ENCODE assay signal across 1 cellular context in the genomic region with DNA sequence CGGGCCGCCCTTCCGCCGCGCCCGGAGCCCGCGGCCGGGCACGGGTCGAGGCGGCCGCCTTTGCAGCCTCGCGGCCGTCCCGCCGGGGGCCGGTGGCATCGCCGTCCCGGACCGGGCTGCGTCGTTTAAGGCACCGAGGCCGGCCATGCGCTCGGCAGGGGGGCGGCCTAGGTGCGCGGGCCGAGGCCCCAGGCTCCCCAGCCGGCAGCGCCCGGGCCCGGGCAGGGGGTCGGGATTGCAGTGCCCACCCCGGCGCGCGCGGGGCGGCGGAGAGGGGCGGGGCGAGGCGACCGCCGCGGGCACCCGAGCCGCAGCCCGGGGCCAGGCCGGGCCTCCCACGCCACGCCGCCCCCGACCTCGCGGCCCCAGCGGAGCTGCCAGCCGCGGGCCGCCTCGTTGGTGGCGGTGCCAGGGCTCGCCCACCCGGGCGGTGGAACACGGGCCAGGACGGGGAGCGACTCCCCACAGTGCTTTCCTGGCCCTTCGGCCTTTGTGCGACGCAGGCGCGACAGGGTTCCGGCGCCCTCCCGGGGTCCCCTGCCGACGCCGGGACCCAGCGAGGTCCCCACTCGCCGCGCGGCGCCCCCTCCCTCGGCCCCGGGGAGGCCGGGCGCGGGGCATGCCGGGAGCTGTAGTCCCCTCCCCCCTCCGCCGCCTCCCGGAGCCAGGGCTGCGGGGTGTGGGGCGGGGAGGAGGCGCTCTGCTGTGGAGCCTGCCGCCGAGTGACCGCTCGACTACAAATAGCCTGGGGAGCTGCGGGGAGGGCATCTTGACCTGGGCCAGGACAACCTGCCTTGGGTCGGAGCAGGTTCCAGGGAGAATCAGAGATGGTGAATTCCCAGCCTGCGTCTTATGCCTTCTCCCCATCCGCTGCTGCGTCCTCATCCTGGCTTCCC.
TF ChIP-seq lines count a peak whose summit lies in the region.

No MANE protein-coding gene starts in this region.

TF ChIP-seq in GM12878, 131 proteins besides CTCF, POLR2A, EP300 and RAD21 (continued from another document and continues in another):
- TF ChIP-seq RCOR1 (conservative IDR thresholded peaks at IDR 0.05; ENCODE audit: low read depth, low read length), result no peak
- TF ChIP-seq E4F1 (IDR thresholded peaks at IDR 0.05; ENCODE audit: borderline replicate concordance, partially characterized antibody), result no peak
- TF ChIP-seq SIX5 (IDR thresholded peaks at IDR 0.05; ENCODE audit: low read depth, low read length, severe bottlenecking), result peak; percentile 64
- no peak for TF ChIP-seq ZNF24 (IDR thresholded peaks at IDR 0.05)
- TF ChIP-seq, protein P1, sequence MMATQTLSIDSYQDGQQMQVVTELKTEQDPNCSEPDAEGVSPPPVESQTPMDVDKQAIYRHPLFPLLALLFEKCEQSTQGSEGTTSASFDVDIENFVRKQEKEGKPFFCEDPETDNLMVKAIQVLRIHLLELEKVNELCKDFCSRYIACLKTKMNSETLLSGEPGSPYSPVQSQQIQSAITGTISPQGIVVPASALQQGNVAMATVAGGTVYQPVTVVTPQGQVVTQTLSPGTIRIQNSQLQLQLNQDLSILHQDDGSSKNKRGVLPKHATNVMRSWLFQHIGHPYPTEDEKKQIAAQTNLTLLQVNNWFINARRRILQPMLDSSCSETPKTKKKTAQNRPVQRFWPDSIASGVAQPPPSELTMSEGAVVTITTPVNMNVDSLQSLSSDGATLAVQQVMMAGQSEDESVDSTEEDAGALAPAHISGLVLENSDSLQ (IDR thresholded peaks at IDR 0.05), result no peak
- TF ChIP-seq SREBF2 (IDR thresholded peaks at IDR 0.05; ENCODE audit: low read length), result no peak
- no peak for TF ChIP-seq SMC3 (IDR thresholded peaks at IDR 0.05; ENCODE audit: borderline replicate concordance, low read length)
- TF ChIP-seq KLF5 (IDR thresholded peaks at IDR 0.05; ENCODE audit: partially characterized antibody), result no peak
- TF ChIP-seq SMARCA5 (IDR thresholded peaks at IDR 0.05), result no peak
- TF ChIP-seq, protein P2, sequence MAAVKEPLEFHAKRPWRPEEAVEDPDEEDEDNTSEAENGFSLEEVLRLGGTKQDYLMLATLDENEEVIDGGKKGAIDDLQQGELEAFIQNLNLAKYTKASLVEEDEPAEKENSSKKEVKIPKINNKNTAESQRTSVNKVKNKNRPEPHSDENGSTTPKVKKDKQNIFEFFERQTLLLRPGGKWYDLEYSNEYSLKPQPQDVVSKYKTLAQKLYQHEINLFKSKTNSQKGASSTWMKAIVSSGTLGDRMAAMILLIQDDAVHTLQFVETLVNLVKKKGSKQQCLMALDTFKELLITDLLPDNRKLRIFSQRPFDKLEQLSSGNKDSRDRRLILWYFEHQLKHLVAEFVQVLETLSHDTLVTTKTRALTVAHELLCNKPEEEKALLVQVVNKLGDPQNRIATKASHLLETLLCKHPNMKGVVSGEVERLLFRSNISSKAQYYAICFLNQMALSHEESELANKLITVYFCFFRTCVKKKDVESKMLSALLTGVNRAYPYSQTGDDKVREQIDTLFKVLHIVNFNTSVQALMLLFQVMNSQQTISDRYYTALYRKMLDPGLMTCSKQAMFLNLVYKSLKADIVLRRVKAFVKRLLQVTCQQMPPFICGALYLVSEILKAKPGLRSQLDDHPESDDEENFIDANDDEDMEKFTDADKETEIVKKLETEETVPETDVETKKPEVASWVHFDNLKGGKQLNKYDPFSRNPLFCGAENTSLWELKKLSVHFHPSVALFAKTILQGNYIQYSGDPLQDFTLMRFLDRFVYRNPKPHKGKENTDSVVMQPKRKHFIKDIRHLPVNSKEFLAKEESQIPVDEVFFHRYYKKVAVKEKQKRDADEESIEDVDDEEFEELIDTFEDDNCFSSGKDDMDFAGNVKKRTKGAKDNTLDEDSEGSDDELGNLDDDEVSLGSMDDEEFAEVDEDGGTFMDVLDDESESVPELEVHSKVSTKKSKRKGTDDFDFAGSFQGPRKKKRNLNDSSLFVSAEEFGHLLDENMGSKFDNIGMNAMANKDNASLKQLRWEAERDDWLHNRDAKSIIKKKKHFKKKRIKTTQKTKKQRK (IDR thresholded peaks at IDR 0.05; ENCODE audit: low read depth, low read length), result no peak
- 0 out of 2 replicates have a peak, but pooled peaks have one; percentile 35 for TF ChIP-seq RB1 (IDR thresholded peaks at IDR 0.05; ENCODE audit: borderline replicate concordance)
- no peak for TF ChIP-seq PML (IDR thresholded peaks at IDR 0.05; ENCODE audit: low read length)
- TF ChIP-seq, protein P3, sequence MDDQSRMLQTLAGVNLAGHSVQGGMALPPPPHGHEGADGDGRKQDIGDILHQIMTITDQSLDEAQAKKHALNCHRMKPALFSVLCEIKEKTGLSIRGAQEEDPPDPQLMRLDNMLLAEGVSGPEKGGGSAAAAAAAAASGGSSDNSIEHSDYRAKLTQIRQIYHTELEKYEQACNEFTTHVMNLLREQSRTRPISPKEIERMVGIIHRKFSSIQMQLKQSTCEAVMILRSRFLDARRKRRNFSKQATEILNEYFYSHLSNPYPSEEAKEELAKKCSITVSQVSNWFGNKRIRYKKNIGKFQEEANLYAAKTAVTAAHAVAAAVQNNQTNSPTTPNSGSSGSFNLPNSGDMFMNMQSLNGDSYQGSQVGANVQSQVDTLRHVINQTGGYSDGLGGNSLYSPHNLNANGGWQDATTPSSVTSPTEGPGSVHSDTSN (IDR thresholded peaks at IDR 0.05; ENCODE audit: insufficient replicate concordance, low read depth, low read length), result no peak
- no peak for TF ChIP-seq SIN3A (IDR thresholded peaks at IDR 0.05; ENCODE audit: low read depth, low read length)
- TF ChIP-seq, protein P4, sequence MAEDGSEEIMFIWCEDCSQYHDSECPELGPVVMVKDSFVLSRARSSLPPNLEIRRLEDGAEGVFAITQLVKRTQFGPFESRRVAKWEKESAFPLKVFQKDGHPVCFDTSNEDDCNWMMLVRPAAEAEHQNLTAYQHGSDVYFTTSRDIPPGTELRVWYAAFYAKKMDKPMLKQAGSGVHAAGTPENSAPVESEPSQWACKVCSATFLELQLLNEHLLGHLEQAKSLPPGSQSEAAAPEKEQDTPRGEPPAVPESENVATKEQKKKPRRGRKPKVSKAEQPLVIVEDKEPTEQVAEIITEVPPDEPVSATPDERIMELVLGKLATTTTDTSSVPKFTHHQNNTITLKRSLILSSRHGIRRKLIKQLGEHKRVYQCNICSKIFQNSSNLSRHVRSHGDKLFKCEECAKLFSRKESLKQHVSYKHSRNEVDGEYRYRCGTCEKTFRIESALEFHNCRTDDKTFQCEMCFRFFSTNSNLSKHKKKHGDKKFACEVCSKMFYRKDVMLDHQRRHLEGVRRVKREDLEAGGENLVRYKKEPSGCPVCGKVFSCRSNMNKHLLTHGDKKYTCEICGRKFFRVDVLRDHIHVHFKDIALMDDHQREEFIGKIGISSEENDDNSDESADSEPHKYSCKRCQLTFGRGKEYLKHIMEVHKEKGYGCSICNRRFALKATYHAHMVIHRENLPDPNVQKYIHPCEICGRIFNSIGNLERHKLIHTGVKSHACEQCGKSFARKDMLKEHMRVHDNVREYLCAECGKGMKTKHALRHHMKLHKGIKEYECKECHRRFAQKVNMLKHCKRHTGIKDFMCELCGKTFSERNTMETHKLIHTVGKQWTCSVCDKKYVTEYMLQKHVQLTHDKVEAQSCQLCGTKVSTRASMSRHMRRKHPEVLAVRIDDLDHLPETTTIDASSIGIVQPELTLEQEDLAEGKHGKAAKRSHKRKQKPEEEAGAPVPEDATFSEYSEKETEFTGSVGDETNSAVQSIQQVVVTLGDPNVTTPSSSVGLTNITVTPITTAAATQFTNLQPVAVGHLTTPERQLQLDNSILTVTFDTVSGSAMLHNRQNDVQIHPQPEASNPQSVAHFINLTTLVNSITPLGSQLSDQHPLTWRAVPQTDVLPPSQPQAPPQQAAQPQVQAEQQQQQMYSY (CRISPR knock-in tag; IDR thresholded peaks at IDR 0.05), result no peak
- TF ChIP-seq NFYA (IDR thresholded peaks at IDR 0.05; ENCODE audit: borderline replicate concordance, low read depth, low read length), result no peak
- TF ChIP-seq PAX5 (IDR thresholded peaks at IDR 0.05; ENCODE audit: borderline replicate concordance, low read depth, low read length), result no peak
- TF ChIP-seq MYC (IDR thresholded peaks at IDR 0.05; ENCODE audit: insufficient read depth, insufficient read length, insufficient replicate concordance, low read length, severe bottlenecking), result no peak
- TF ChIP-seq IKZF2 (IDR thresholded peaks at IDR 0.05), result no peak; a peak in 1 of 4 replicates
- no peak for TF ChIP-seq POU2F2 (IDR thresholded peaks at IDR 0.05; ENCODE audit: borderline replicate concordance, low read depth, low read length)
- TF ChIP-seq STAT1 (conservative IDR thresholded peaks at IDR 0.05), result 0 out of 2 replicates have a peak, but pooled peaks have one; percentile 40
- no peak for TF ChIP-seq SUPT20H (IDR thresholded peaks at IDR 0.05; ENCODE audit: borderline replicate concordance, control insufficient read depth, low read depth, low read length)
- no peak for TF ChIP-seq CBX5 (IDR thresholded peaks at IDR 0.05; ENCODE audit: low read depth)
- no peak for TF ChIP-seq FOXM1 (IDR thresholded peaks at IDR 0.05; ENCODE audit: low read depth, low read length)
- no peak for TF ChIP-seq NRF1 (conservative IDR thresholded peaks at IDR 0.05; ENCODE audit: low read depth, low read length)
- TF ChIP-seq BRCA1 (IDR thresholded peaks at IDR 0.05; ENCODE audit: low read depth, low read length), result no peak
- no peak for TF ChIP-seq MEF2B (IDR thresholded peaks at IDR 0.05; ENCODE audit: partially characterized antibody, poor library complexity, severe bottlenecking)
- TF ChIP-seq CREM (IDR thresholded peaks at IDR 0.05; ENCODE audit: low read depth), result no peak
- TF ChIP-seq FOXK2 (IDR thresholded peaks at IDR 0.05), result no peak
- TF ChIP-seq ZBTB11 (CRISPR knock-in tag; IDR thresholded peaks at IDR 0.05), result no peak
- no peak; the same call in 1 of the 2 replicates for TF ChIP-seq ASH2L (IDR thresholded peaks at IDR 0.05; ENCODE audit: borderline replicate concordance, low read depth)
- TF ChIP-seq ZSCAN29 (IDR thresholded peaks at IDR 0.05), result no peak
- TF ChIP-seq HDAC2 (IDR thresholded peaks at IDR 0.05), result no peak
- peak in 1 of 2 experiments; percentile 37; a peak in 1 of 4 replicates for TF ChIP-seq BHLHE40 (IDR thresholded peaks at IDR 0.05; ENCODE audit: borderline replicate concordance in 1 of 2, low read depth in 2 of 2, low read length in 1 of 2)
- TF ChIP-seq TAF1 (IDR thresholded peaks at IDR 0.05; ENCODE audit: borderline replicate concordance, low read depth, low read length), result no peak
- TF ChIP-seq HSF1 (IDR thresholded peaks at IDR 0.05; ENCODE audit: low read depth, low read length), result peak; percentile 24; the same call in 1 of the 2 replicates
- TF ChIP-seq HDGF (IDR thresholded peaks at IDR 0.05), result 0 out of 2 replicates have a peak, but pooled peaks have one; percentile 31
- 0 out of 2 replicates have a peak, but pooled peaks have one; percentile 26 for TF ChIP-seq TCF12 (IDR thresholded peaks at IDR 0.05; ENCODE audit: low read depth, low read length)
- no peak for TF ChIP-seq SMAD5 (IDR thresholded peaks at IDR 0.05; ENCODE audit: low read depth)
- TF ChIP-seq POLR2AphosphoS5 (IDR thresholded peaks at IDR 0.05; ENCODE audit: low read length), result no peak
- TF ChIP-seq, protein P5, sequence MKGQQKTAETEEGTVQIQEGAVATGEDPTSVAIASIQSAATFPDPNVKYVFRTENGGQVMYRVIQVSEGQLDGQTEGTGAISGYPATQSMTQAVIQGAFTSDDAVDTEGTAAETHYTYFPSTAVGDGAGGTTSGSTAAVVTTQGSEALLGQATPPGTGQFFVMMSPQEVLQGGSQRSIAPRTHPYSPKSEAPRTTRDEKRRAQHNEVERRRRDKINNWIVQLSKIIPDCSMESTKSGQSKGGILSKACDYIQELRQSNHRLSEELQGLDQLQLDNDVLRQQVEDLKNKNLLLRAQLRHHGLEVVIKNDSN (IDR thresholded peaks at IDR 0.05; ENCODE audit: borderline replicate concordance, extremely low read length, insufficient read depth, low read depth, low read length), result no peak
